ENCODE assay signal across 8 cellular contexts in the genomic region with DNA sequence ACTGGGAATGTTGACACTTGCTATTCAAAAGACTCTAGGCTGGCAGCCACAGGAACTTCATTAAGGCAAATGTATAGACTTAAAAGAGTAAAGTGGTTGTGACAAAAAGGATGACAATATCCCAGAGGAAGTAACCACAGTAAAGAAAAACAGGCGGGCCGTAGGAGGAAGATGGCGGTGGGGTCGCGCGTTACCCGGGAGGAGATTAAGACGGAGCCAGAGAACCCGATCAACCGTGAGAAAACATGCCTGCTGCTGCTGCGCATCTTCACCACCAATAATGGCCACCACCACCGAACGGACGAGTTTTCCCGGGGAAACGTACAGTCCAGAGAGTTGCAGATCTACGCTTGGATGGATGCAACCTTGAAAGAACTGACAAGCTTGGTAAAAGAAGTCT. TPM values are rescaled to one million over a fixed set of nuclear protein-coding genes. Genes with fewer than 3 reads are reported as not detected.
"Had no signal": no experiment of that assay in that cellular context is flagged by ENCODE, and none has a peak within 500 bp of the region (broad histone marks: within the 10 kb centered on the region; RNA-seq: fewer than 3 reads in every experiment).

No MANE protein-coding gene starts in this region.

- H3K9me3 Mint-ChIP-seq: GM23338, H9, IgD-negative memory B cell had no signal

- ATAC-seq: GM23338, HepG2 had no signal

- DNase-seq: H9, HCEC 1CT had no signal

- H3K27ac ChIP-seq: HL-60 had no signal

- H2AFZ ChIP-seq: GM23338 had no signal

- H3K4me1 Mint-ChIP-seq: H9 had no signal

- H3K4me3 ChIP-seq: GM23338 had no signal

- H3K4me3 Mint-ChIP-seq: GM23338, H9, IgD-negative memory B cell had no signal

- H3K4me2 ChIP-seq: GM23338 had no signal

- H3K27ac Mint-ChIP-seq: GM23338, H9, IgD-negative memory B cell had no signal

RNA-seq across cellular contexts. Expression of gene NEUROD1, which starts 14.0 kb away (rescaled TPM):
- total RNA-seq: GM23338, H1, H9, HepG2, HT1080 had no signal

RNA-seq across cellular contexts. Expression of gene CERKL, which starts 37.4 kb away (rescaled TPM):
- total RNA-seq: H1, H9, HepG2, HT1080 had no signal
